1 cellular context compared by ENCODE assay signal in genomic region chr14:53613404-53614253, GRCh38.
TF ChIP-seq lines count a peak whose summit lies in the region.

No MANE protein-coding gene starts in this region.

TF ChIP-seq in A549, 52 proteins besides CTCF, POLR2A, EP300 and RAD21 (continued from another document):
- TF ChIP-seq, protein P1, sequence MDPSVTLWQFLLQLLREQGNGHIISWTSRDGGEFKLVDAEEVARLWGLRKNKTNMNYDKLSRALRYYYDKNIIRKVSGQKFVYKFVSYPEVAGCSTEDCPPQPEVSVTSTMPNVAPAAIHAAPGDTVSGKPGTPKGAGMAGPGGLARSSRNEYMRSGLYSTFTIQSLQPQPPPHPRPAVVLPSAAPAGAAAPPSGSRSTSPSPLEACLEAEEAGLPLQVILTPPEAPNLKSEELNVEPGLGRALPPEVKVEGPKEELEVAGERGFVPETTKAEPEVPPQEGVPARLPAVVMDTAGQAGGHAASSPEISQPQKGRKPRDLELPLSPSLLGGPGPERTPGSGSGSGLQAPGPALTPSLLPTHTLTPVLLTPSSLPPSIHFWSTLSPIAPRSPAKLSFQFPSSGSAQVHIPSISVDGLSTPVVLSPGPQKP (IDR thresholded peaks at IDR 0.05; ENCODE audit: low read depth, low read length) = no peak
- no peak for TF ChIP-seq CHD2 (IDR thresholded peaks at IDR 0.05; ENCODE audit: low read length, partially characterized antibody)
- TF ChIP-seq HDAC2 (IDR thresholded peaks at IDR 0.05) = no peak
- TF ChIP-seq, protein P2, sequence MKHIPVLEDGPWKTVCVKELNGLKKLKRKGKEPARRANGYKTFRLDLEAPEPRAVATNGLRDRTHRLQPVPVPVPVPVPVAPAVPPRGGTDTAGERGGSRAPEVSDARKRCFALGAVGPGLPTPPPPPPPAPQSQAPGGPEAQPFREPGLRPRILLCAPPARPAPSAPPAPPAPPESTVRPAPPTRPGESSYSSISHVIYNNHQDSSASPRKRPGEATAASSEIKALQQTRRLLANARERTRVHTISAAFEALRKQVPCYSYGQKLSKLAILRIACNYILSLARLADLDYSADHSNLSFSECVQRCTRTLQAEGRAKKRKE (CRISPR knock-in tag; IDR thresholded peaks at IDR 0.05; ENCODE audit: low read depth) = peak; percentile 97
- 0 out of 2 replicates have a peak, but pooled peaks have one; percentile 54 for TF ChIP-seq RARB (CRISPR knock-in tag; IDR thresholded peaks at IDR 0.05)
- no peak for TF ChIP-seq FOXS1 (CRISPR knock-in tag; IDR thresholded peaks at IDR 0.05)
- TF ChIP-seq, protein P3, sequence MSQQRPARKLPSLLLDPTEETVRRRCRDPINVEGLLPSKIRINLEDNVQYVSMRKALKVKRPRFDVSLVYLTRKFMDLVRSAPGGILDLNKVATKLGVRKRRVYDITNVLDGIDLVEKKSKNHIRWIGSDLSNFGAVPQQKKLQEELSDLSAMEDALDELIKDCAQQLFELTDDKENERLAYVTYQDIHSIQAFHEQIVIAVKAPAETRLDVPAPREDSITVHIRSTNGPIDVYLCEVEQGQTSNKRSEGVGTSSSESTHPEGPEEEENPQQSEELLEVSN (IDR thresholded peaks at IDR 0.05; ENCODE audit: borderline replicate concordance, low read depth) = no peak
- TF ChIP-seq TFCP2L1 (CRISPR knock-in tag; IDR thresholded peaks at IDR 0.05) = no peak
- TF ChIP-seq JUN (IDR thresholded peaks at IDR 0.05) = peak; percentile 87 to 93
- TF ChIP-seq NPAS2 (CRISPR knock-in tag; IDR thresholded peaks at IDR 0.05; ENCODE audit: borderline replicate concordance) = no peak
- TF ChIP-seq TP53 (CRISPR knock-in tag; IDR thresholded peaks at IDR 0.05) = no peak
- TF ChIP-seq, protein P4, sequence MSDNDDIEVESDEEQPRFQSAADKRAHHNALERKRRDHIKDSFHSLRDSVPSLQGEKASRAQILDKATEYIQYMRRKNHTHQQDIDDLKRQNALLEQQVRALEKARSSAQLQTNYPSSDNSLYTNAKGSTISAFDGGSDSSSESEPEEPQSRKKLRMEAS (IDR thresholded peaks at IDR 0.05) = peak; percentile 87
TF ChIP-seq in A549: peak in this region for 12.
